Comparison of ENCODE assay signal across 1 cellular context in genomic region chr6:24596717-24597116, GRCh38.
TF ChIP-seq lines count a peak whose summit lies in the region.

No MANE protein-coding gene starts in this region.

TF ChIP-seq in HepG2, 621 proteins besides CTCF, POLR2A, EP300 and RAD21 (continued from another document):
- no peak for TF ChIP-seq ZNF580 (CRISPR knock-in tag; IDR thresholded peaks at IDR 0.05; ENCODE audit: borderline replicate concordance, low read depth)
- no peak for TF ChIP-seq NONO (IDR thresholded peaks at IDR 0.05)
- no peak for TF ChIP-seq NONO (CRISPR knock-in tag; conservative IDR thresholded peaks at IDR 0.05)
- TF ChIP-seq SOX6 (IDR thresholded peaks at IDR 0.05): peak; percentile 41; the same call in 1 of the 2 replicates
- TF ChIP-seq SOX6 (CRISPR knock-in tag; IDR thresholded peaks at IDR 0.05): no peak
